Comparison of ENCODE assay signal across 34 cellular contexts in the genomic region with DNA sequence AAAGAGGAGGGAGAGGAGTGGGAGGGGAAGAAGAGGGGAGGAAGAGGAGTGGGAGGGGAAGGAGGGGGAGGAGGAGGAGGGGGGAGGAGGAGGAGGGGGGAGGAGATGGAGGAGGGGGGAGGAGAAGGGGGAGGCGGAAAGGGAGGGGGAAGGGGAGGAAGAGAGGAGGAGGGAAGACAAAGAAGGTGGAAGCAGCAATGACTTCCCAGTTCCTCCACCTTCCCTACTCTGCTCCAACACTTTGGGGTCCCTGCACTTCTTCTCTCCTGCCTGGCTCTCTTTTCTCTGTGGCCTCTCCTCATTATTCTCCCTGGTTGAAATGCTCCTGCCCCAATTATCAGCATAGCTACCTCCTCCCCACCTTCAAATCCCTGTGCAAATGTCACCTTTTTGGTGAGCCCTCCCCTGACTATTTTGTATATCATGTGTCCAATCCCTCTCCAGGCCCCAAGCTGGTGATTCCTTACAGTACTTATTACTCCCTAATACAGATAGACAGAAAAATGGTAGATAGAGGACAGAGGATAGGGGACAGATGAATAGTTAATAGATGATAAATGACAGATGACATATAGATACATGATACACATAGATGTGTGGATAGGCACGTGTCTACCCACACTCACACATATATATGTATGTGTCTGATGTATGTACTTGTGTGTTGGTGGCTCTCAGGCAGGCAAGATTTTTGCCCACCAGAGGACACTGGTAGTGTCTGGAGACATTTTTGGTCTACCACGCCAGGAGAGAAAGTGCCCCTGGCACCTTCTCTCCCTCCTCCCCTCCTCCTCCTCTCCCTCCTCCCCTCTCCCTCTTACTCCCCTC. TPM values are rescaled to one million over a fixed set of nuclear protein-coding genes. Genes with fewer than 3 reads are reported as not detected.
A peak's percentile ranks its signal among the peaks of the same experiment; 100 is the strongest.
DNase-seq lines count a peak whose midpoint lies in the region; ATAC-seq, FAIRE-seq and TF ChIP-seq lines count a peak whose summit lies in the region.
"Had no signal": no experiment of that assay in that cellular context is flagged by ENCODE, and none has a peak within 500 bp of the region (broad histone marks: within the 10 kb centered on the region; RNA-seq: fewer than 3 reads in every experiment).

No MANE protein-coding gene starts in this region.

- no peaks in the 10 kb centered on the region for H3K79me2 ChIP-seq in K562 (ENCODE audit: control insufficient read depth, insufficient read depth, low read length)

- H3K9me3 ChIP-seq in CD4-positive, CD25-positive, alpha-beta regulatory T cell (ENCODE audit: control insufficient read depth in 2 of 2, low read length in 2 of 2) = no peaks in the 10 kb centered on the region
- H3K9me3 ChIP-seq in Caco-2 = no peaks in the 10 kb centered on the region
- no peaks in the 10 kb centered on the region; the same call in 1 of the 2 replicates for H3K9me3 ChIP-seq in K562 (replicated peaks; ENCODE audit: control insufficient read depth, insufficient read depth, low read depth, low read length)
- H3K9me3 ChIP-seq: gastroesophageal sphincter, SJSA1 had no signal

- H3K9me1 ChIP-seq in K562 (ENCODE audit: control insufficient read depth, insufficient read depth, low read length) = no peaks in the 10 kb centered on the region

- H3K27me3 Mint-ChIP-seq in CD4-positive, CD25-positive, alpha-beta regulatory T cell = peaks cover 4% of the 10 kb centered on the region
- peaks cover 6% of the 10 kb centered on the region for H3K27me3 Mint-ChIP-seq in Caco-2 (ENCODE audit: insufficient read depth, unreplicated experiment)
- H3K27me3 Mint-ChIP-seq in activated T-cell treated with anti-CD3 and anti-CD28 coated beads, Interleukin-2, amount 50 U/mL, for 24 hours = peaks cover 26% of the 10 kb centered on the region

- intact Hi-C loops in Caco-2 (cut with micrococcal nuclease; ENCODE audit: unreplicated experiment) = no loop called here
- intact Hi-C loops in K562 (cut with micrococcal nuclease) = no loop called here

- CTCF ChIA-PET in Caco-2 (lab: Charles Lee) (no interaction called here), K562 (lab: Yijun Ruan, JAX; ENCODE audit: low intra/inter-chr PET ratio) (no interaction called here)

- no peak for TF ChIP-seq RAD21 in K562 (CRISPR knock-in tag; conservative IDR thresholded peaks at IDR 0.05 in 1 of 2, IDR thresholded peaks at IDR 0.05 in 1 of 2)

- no peak overlapping the region for H3K9ac ChIP-seq in K562 (ENCODE audit: insufficient read depth in 1 of 2, low read depth in 2 of 2, low read length in 2 of 2)

- peaks cover 0 to 7% (median 5%) of the 10 kb centered on the region in 4 donors for H3K4me1 Mint-ChIP-seq in CD4-positive, CD25-positive, alpha-beta regulatory T cell
- H3K4me1 Mint-ChIP-seq in Caco-2 (ENCODE audit: low read depth, unreplicated experiment) = peaks cover 10% of the 10 kb centered on the region
- no peaks in the 10 kb centered on the region for H3K4me1 Mint-ChIP-seq in activated T-cell treated with anti-CD3 and anti-CD28 coated beads, Interleukin-2, amount 50 U/mL, for 24 hours (ENCODE audit: low read depth)
- H3K4me1 Mint-ChIP-seq: activated CD4-positive, alpha-beta memory T cell treated with anti-CD3 and anti-CD28 coated beads, Interleukin-2, amount 10 ng/mL, durations not matched to agents 7 days and 5 days; stimulated activated memory B cell treated with anti-CD40 and anti-IgM and Interleukin-4, amounts not matched to agents 10 μg/mL and 1 μg/mL and 100 μg/mL, for 72 hours had no signal

- TF ChIP-seq POLR2A in K562 (conservative IDR thresholded peaks at IDR 0.05) = no peak

- DNase-seq in CD4-positive, CD25-positive, alpha-beta regulatory T cell = no peak
- DNase-seq in Caco-2 (no peak), K562 (ENCODE audit: extremely low read depth in 1 of 4, low spot score in 3 of 4) (no peak), SK-N-DZ (ENCODE audit: low spot score) (no peak)
- DNase-seq in activated T-cell treated with anti-CD3 and anti-CD28 coated beads, Interleukin-2, amount 50 U/mL, for 24 hours = no peak
- DNase-seq: activated CD4-positive, alpha-beta memory T cell treated with anti-CD3 and anti-CD28 coated beads, Interleukin-2, amount 10 ng/mL, durations not matched to agents 7 days and 5 days; activated CD4-positive, CD25-positive, alpha-beta regulatory T cell; activated gamma-delta T cell treated with Interleukin-2 at 50 U/mL for 16 hours; amniotic stem cell; brain microvascular endothelial cell; dorsolateral prefrontal cortex; hypothalamus; KG1; MM.1S; NCI-H1436 treated with DMSO at 0.1 percent for 48 hours; NCI-H446; NCI-H82; stimulated activated CD4-positive, alpha-beta T cell treated with anti-CD3 and anti-CD28 coated beads, Interleukin-4, amount 100 ng/mL, for 24 hours; T-cell had no signal

- H3K36me3 Mint-ChIP-seq in CD4-positive, CD25-positive, alpha-beta regulatory T cell = no peaks in the 10 kb centered on the region
- peaks cover 25% of the 10 kb centered on the region for H3K36me3 Mint-ChIP-seq in Caco-2 (ENCODE audit: insufficient read depth, unreplicated experiment)
- no peaks in the 10 kb centered on the region for H3K36me3 Mint-ChIP-seq in activated T-cell treated with anti-CD3 and anti-CD28 coated beads, Interleukin-2, amount 50 U/mL, for 24 hours (ENCODE audit: low read depth)
- H3K36me3 Mint-ChIP-seq: stimulated activated memory B cell treated with anti-CD40 and anti-IgM and Interleukin-4, amounts not matched to agents 10 μg/mL and 1 μg/mL and 100 μg/mL, for 72 hours; T-cell had no signal

- H3K36me3 ChIP-seq in CD4-positive, CD25-positive, alpha-beta regulatory T cell (ENCODE audit: control insufficient read depth, insufficient read depth, low read length) = no peaks in the 10 kb centered on the region
- H3K36me3 ChIP-seq in Caco-2 (ENCODE audit: control insufficient read depth, insufficient read depth, low read length) (no peaks in the 10 kb centered on the region), K562 (ENCODE audit: control insufficient read depth, insufficient read depth, low read length) (no peaks in the 10 kb centered on the region)
- H3K36me3 ChIP-seq: brain microvascular endothelial cell, gastroesophageal sphincter, SJSA1 had no signal

- 21% methylated on average over 2 of the region's 3 CpGs for WGBS in K562 (ENCODE audit: insufficient coverage, low coverage, missing lambda C conversion rate)

- no peaks in the 10 kb centered on the region for H3K27me3 ChIP-seq in CD4-positive, CD25-positive, alpha-beta regulatory T cell (ENCODE audit: control insufficient read depth, insufficient read depth, low read length)
- H3K27me3 ChIP-seq in Caco-2 (replicated peaks; ENCODE audit: control insufficient read depth, insufficient read depth, low read length) = no peaks in the 10 kb centered on the region
- peaks cover 8 to 34% of the 10 kb centered on the region in 2 experiments; a peak in 4 of 5 replicates for H3K27me3 ChIP-seq in K562 (ENCODE audit: control insufficient read depth in 2 of 2, insufficient read depth in 2 of 2, low read length in 2 of 2)
- H3K27me3 ChIP-seq: brain microvascular endothelial cell had no signal

- POLR2A ChIA-PET in Caco-2 (lab: Charles Lee) (no interaction called here), K562 (lab: Yijun Ruan, JAX) (no interaction called here)

- no peak overlapping the region for H3K4me3 ChIP-seq in CD4-positive, CD25-positive, alpha-beta regulatory T cell (ENCODE audit: low read depth, low read length)
- no peak overlapping the region for H3K4me3 ChIP-seq in Caco-2 (ENCODE audit: low read depth, low read length)
- no peak overlapping the region for H3K4me3 ChIP-seq in K562
- H3K4me3 ChIP-seq: dorsolateral prefrontal cortex, gastroesophageal sphincter, GM12878, SJSA1 had no signal

- no peak for TF ChIP-seq EP300 in K562 (IDR thresholded peaks at IDR 0.05; ENCODE audit: low read length)

- no peak overlapping the region for H3K4me2 ChIP-seq in K562 (ENCODE audit: insufficient read depth, low read length)

- no peaks in the 10 kb centered on the region for H3K4me1 ChIP-seq in CD4-positive, CD25-positive, alpha-beta regulatory T cell (ENCODE audit: control insufficient read depth, insufficient read depth, low read length, poor library complexity, severe bottlenecking)
- H3K4me1 ChIP-seq in Caco-2 (peaks cover 7% of the 10 kb centered on the region), K562 (replicated peaks in 1 of 2; ENCODE audit: control insufficient read depth in 2 of 2, insufficient read depth in 2 of 2, low read length in 2 of 2) (no peaks in the 10 kb centered on the region; a peak in 1 of 5 replicates)
- H3K4me1 ChIP-seq: gastroesophageal sphincter, SJSA1 had no signal

- BruUV-seq in Caco-2 (replicated peaks; lab: Mats Ljungman, UMichigan) = no TSS peak
- BruUV-seq in K562 (replicated peaks; lab: Mats Ljungman, UMichigan) = no TSS peak

- no peak overlapping the region for H2AFZ ChIP-seq in K562 (ENCODE audit: low read depth, low read length)

- no peaks in the 10 kb centered on the region for H4K20me1 ChIP-seq in K562 (replicated peaks; ENCODE audit: control insufficient read depth, insufficient read depth, low read length)

- in situ Hi-C loops in K562 (cut with MboI) = no loop called here

- TF ChIP-seq CTCF in Caco-2 (IDR thresholded peaks at IDR 0.05; ENCODE audit: insufficient read depth in 1 of 2, low read depth in 1 of 2, low read length in 1 of 2, severe bottlenecking in 1 of 2, unreplicated experiment in 1 of 2) (no peak), K562 (IDR thresholded peaks at IDR 0.05 in 2 of 3, conservative IDR thresholded peaks at IDR 0.05 in 1 of 3; ENCODE audit: insufficient read depth in 2 of 3, low read depth in 1 of 3, low read length in 3 of 3) (no peak)

- no peak for ATAC-seq in CD4-positive, CD25-positive, alpha-beta regulatory T cell (ENCODE audit: low read depth in 2 of 2)
- no peak for ATAC-seq in K562
- ATAC-seq: gastroesophageal sphincter; GM12878; sciatic nerve; stimulated activated memory B cell treated with anti-CD40 and anti-IgM and Interleukin-4, amounts not matched to agents 10 μg/mL and 1 μg/mL and 100 μg/mL, for 72 hours; T-cell had no signal

- no peak overlapping the region for H3K4me3 Mint-ChIP-seq in CD4-positive, CD25-positive, alpha-beta regulatory T cell
- H3K4me3 Mint-ChIP-seq in Caco-2 (ENCODE audit: unreplicated experiment) = peak overlapping the region; percentile 16
- no peak overlapping the region for H3K4me3 Mint-ChIP-seq in activated T-cell treated with anti-CD3 and anti-CD28 coated beads, Interleukin-2, amount 50 U/mL, for 24 hours
- H3K4me3 Mint-ChIP-seq: activated CD4-positive, alpha-beta memory T cell treated with anti-CD3 and anti-CD28 coated beads, Interleukin-2, amount 10 ng/mL, durations not matched to agents 7 days and 5 days; stimulated activated memory B cell treated with anti-CD40 and anti-IgM and Interleukin-4, amounts not matched to agents 10 μg/mL and 1 μg/mL and 100 μg/mL, for 72 hours; T-cell had no signal

- peaks cover 0 to 5% (median 2%) of the 10 kb centered on the region in 7 donors for H3K9me3 Mint-ChIP-seq in CD4-positive, CD25-positive, alpha-beta regulatory T cell
- peaks cover 18% of the 10 kb centered on the region for H3K9me3 Mint-ChIP-seq in Caco-2 (ENCODE audit: unreplicated experiment)
- H3K9me3 Mint-ChIP-seq in activated T-cell treated with anti-CD3 and anti-CD28 coated beads, Interleukin-2, amount 50 U/mL, for 24 hours = peaks cover 3% of the 10 kb centered on the region
- H3K9me3 Mint-ChIP-seq: T-cell had no signal

- H3K27ac Mint-ChIP-seq in CD4-positive, CD25-positive, alpha-beta regulatory T cell = peak overlapping the region in 2 of 3 donors; percentile 27 to 66
- peak overlapping the region; percentile 51 for H3K27ac Mint-ChIP-seq in Caco-2 (ENCODE audit: unreplicated experiment)
- H3K27ac Mint-ChIP-seq in activated T-cell treated with anti-CD3 and anti-CD28 coated beads, Interleukin-2, amount 50 U/mL, for 24 hours = no peak overlapping the region
- H3K27ac Mint-ChIP-seq: activated CD4-positive, alpha-beta memory T cell treated with anti-CD3 and anti-CD28 coated beads, Interleukin-2, amount 10 ng/mL, durations not matched to agents 7 days and 5 days; stimulated activated memory B cell treated with anti-CD40 and anti-IgM and Interleukin-4, amounts not matched to agents 10 μg/mL and 1 μg/mL and 100 μg/mL, for 72 hours had no signal

- H3K27ac ChIP-seq in CD4-positive, CD25-positive, alpha-beta regulatory T cell (ENCODE audit: insufficient read depth, low read length, poor library complexity, severe bottlenecking) = no peak overlapping the region
- H3K27ac ChIP-seq in K562 (ENCODE audit: extremely low read depth, low read depth, low read length) = no peak overlapping the region
- H3K27ac ChIP-seq: brain microvascular endothelial cell, C4-2B, dorsolateral prefrontal cortex, gastroesophageal sphincter, SJSA1 had no signal

- FAIRE-seq in K562 (lab: Jason Lieb, UNC) = no peak
- FAIRE-seq: D721Med, endothelial cell of umbilical vein, GM12878 had no signal

RNA-seq across cellular contexts. Expression of gene NLRP9, which starts 25.2 kb away (rescaled TPM):
- total RNA-seq in CD4-positive, CD25-positive, alpha-beta regulatory T cell = not detected
- polyA plus RNA-seq in CD4-positive, CD25-positive, alpha-beta regulatory T cell = not detected
- total RNA-seq in Caco-2 (2022) (not detected in 2 replicates), K562 (2014; rRNA removed) (not detected in 2 replicates), K562 (2014; rRNA removed; fragmentation: Illumina TruSeq; extraction: Trizol) (not detected in 2 replicates), K562 (2015; rRNA removed; fragmentation: Illumina TruSeq; extraction: Trizol) (not detected in 2 replicates), K562 (2021) (not detected in 2 replicates)
- total RNA-seq in K562 (2011; cell fraction: chromatin; rRNA removed; ENCODE audit: low replicate concordance) = not detected in 2 replicates
- total RNA-seq in K562 (2011; cell fraction: nucleolus; rRNA removed) = not detected in 2 replicates
- total RNA-seq in K562 (2011; cell fraction: nucleoplasm; rRNA removed) = not detected in 2 replicates
- polyA plus RNA-seq in K562 (2011; rRNA removed) (not detected in 2 replicates), K562 (2014; fragmentation: Illumina TruSeq; extraction: Trizol) (not detected in 2 replicates), K562 (2014; fragmentation: Nextera tagmentation; extraction: Ambion mirVana) (not detected), K562 (2014; rRNA removed) (not detected in 2 replicates)
- polyA plus RNA-seq in K562 (2011; cell fraction: cytosol; rRNA removed) = not detected in 2 replicates
- polyA plus RNA-seq in K562 (2011; cell fraction: nucleus; rRNA removed) = not detected in 2 replicates
- polyA plus RNA-seq in K562 (2012) = not detected in 2 replicates
- not detected in 2 replicates for polyA minus RNA-seq in K562 (2011; rRNA and poly(A)+ RNA removed)
- not detected in 2 replicates for polyA minus RNA-seq in K562 (2011; cell fraction: cytosol; rRNA and poly(A)+ RNA removed)
- not detected in 2 replicates for polyA minus RNA-seq in K562 (2011; cell fraction: nucleus; rRNA and poly(A)+ RNA removed)
- not detected in 2 replicates for polyA plus RNA-seq in SK-N-DZ (2014; cell fraction: cytosol; rRNA removed)
- not detected in 2 replicates for polyA plus RNA-seq in SK-N-DZ (2014; cell fraction: nucleus; rRNA removed)
- total RNA-seq: activated CD4-positive, alpha-beta memory T cell treated with anti-CD3 and anti-CD28 coated beads, Interleukin-2, amount 10 ng/mL, durations not matched to agents 7 days and 5 days; cerebellum; dorsolateral prefrontal cortex; endothelial cell of umbilical vein; fibroblast of lung; gastroesophageal sphincter; GM12878; HT1080; posterior vena cava; RPMI7951; sciatic nerve; SJSA1; T-cell; temporal lobe; urinary bladder had no signal
- polyA plus RNA-seq: endothelial cell of umbilical vein, fibroblast of lung, GM12878, urinary bladder had no signal

RNA-seq across cellular contexts. Expression of gene EPN1, which starts 38.0 kb away (rescaled TPM):
- total RNA-seq in CD4-positive, CD25-positive, alpha-beta regulatory T cell = 46.1 TPM
- 1 to 10 TPM; 6.3 to 8.3 (median 7.6) TPM for polyA plus RNA-seq in CD4-positive, CD25-positive, alpha-beta regulatory T cell
- total RNA-seq in Caco-2 (2022) (197 and 201 TPM in 2 replicates), K562 (2014; rRNA removed) (25.4 and 33.8 TPM in 2 replicates), K562 (2014; rRNA removed; fragmentation: Illumina TruSeq; extraction: Trizol) (5.1 and 6.4 TPM in 2 replicates), K562 (2015; rRNA removed; fragmentation: Illumina TruSeq; extraction: Trizol) (12.7 and 14.6 TPM in 2 replicates), K562 (2021) (138 and 142 TPM in 2 replicates)
- 32.5 and 96.7 TPM in 2 replicates for total RNA-seq in K562 (2011; cell fraction: chromatin; rRNA removed; ENCODE audit: low replicate concordance)
- 37.1 and 45.4 TPM in 2 replicates for total RNA-seq in K562 (2011; cell fraction: nucleolus; rRNA removed)
- total RNA-seq in K562 (2011; cell fraction: nucleoplasm; rRNA removed) = 46.5 and 48.0 TPM in 2 replicates
- polyA plus RNA-seq in K562 (2011; rRNA removed) (11.3 and 22.8 TPM in 2 replicates), K562 (2014; fragmentation: Illumina TruSeq; extraction: Trizol) (14.9 and 33.1 TPM in 2 replicates), K562 (2014; fragmentation: Nextera tagmentation; extraction: Ambion mirVana) (under 1 TPM; 0.08 to 0.15 TPM), K562 (2014; rRNA removed) (44.7 and 47.2 TPM in 2 replicates)
- 17.5 and 44.0 TPM in 2 replicates for polyA plus RNA-seq in K562 (2011; cell fraction: cytosol; rRNA removed)
- polyA plus RNA-seq in K562 (2011; cell fraction: nucleus; rRNA removed) = 19.3 and 25.8 TPM in 2 replicates
- polyA plus RNA-seq in K562 (2012) = 56.6 and 92.1 TPM in 2 replicates
- 17.8 and 24.4 TPM in 2 replicates for polyA minus RNA-seq in K562 (2011; rRNA and poly(A)+ RNA removed)
- polyA minus RNA-seq in K562 (2011; cell fraction: cytosol; rRNA and poly(A)+ RNA removed) = 57.1 and 83.4 TPM in 2 replicates
- polyA minus RNA-seq in K562 (2011; cell fraction: nucleus; rRNA and poly(A)+ RNA removed) = 8.9 and 16.7 TPM in 2 replicates
- polyA plus RNA-seq in SK-N-DZ (2014; cell fraction: cytosol; rRNA removed) = 66.2 and 76.6 TPM in 2 replicates
- 19.2 and 41.3 TPM in 2 replicates for polyA plus RNA-seq in SK-N-DZ (2014; cell fraction: nucleus; rRNA removed)

RNA-seq across cellular contexts. Expression of gene RFPL4A, which starts 45.9 kb away (rescaled TPM):
- not detected for total RNA-seq in CD4-positive, CD25-positive, alpha-beta regulatory T cell
- not detected for polyA plus RNA-seq in CD4-positive, CD25-positive, alpha-beta regulatory T cell
- total RNA-seq in Caco-2 (2022) (not detected in 2 replicates), K562 (2014; rRNA removed) (not detected in 2 replicates), K562 (2014; rRNA removed; fragmentation: Illumina TruSeq; extraction: Trizol) (0.15 TPM in 1 of 2 replicates, not detected in the other), K562 (2015; rRNA removed; fragmentation: Illumina TruSeq; extraction: Trizol) (0.19 and 0.22 TPM in 2 replicates), K562 (2021) (0.16 TPM in 1 of 2 replicates, not detected in the other)
- not detected in 2 replicates for total RNA-seq in K562 (2011; cell fraction: chromatin; rRNA removed; ENCODE audit: low replicate concordance)
- not detected in 2 replicates for total RNA-seq in K562 (2011; cell fraction: nucleolus; rRNA removed)
- total RNA-seq in K562 (2011; cell fraction: nucleoplasm; rRNA removed) = not detected in 2 replicates
- polyA plus RNA-seq in K562 (2011; rRNA removed) (0.24 TPM in 1 of 2 replicates, not detected in the other), K562 (2014; fragmentation: Illumina TruSeq; extraction: Trizol) (0.32 and 0.40 TPM in 2 replicates), K562 (2014; fragmentation: Nextera tagmentation; extraction: Ambion mirVana) (1 to 10 TPM in 1 of 2 experiments, under 1 TPM in 1; 0.92 to 1.1 TPM), K562 (2014; rRNA removed) (0.13 and 0.28 TPM in 2 replicates)
- polyA plus RNA-seq in K562 (2011; cell fraction: cytosol; rRNA removed) = not detected in 2 replicates
- not detected in 2 replicates for polyA plus RNA-seq in K562 (2011; cell fraction: nucleus; rRNA removed)
- polyA plus RNA-seq in K562 (2012) = 0.17 and 0.76 TPM in 2 replicates
- polyA minus RNA-seq in K562 (2011; rRNA and poly(A)+ RNA removed) = not detected in 2 replicates
- not detected in 2 replicates for polyA minus RNA-seq in K562 (2011; cell fraction: cytosol; rRNA and poly(A)+ RNA removed)
- polyA minus RNA-seq in K562 (2011; cell fraction: nucleus; rRNA and poly(A)+ RNA removed) = not detected in 2 replicates
- not detected in 2 replicates for polyA plus RNA-seq in SK-N-DZ (2014; cell fraction: cytosol; rRNA removed)
- polyA plus RNA-seq in SK-N-DZ (2014; cell fraction: nucleus; rRNA removed) = not detected in 2 replicates
- total RNA-seq: activated CD4-positive, alpha-beta memory T cell treated with anti-CD3 and anti-CD28 coated beads, Interleukin-2, amount 10 ng/mL, durations not matched to agents 7 days and 5 days; cerebellum; dorsolateral prefrontal cortex; endothelial cell of umbilical vein; fibroblast of lung; gastroesophageal sphincter; GM12878; posterior vena cava; sciatic nerve; SJSA1; T-cell; temporal lobe had no signal
- polyA plus RNA-seq: endothelial cell of umbilical vein, fibroblast of lung, urinary bladder had no signal

RNA-seq across cellular contexts. Expression of gene RFPL4AL1, which starts 55.9 kb away (rescaled TPM):
- not detected for total RNA-seq in CD4-positive, CD25-positive, alpha-beta regulatory T cell
- not detected for polyA plus RNA-seq in CD4-positive, CD25-positive, alpha-beta regulatory T cell
- total RNA-seq in Caco-2 (2022) (not detected in 2 replicates), K562 (2014; rRNA removed) (not detected in 2 replicates), K562 (2014; rRNA removed; fragmentation: Illumina TruSeq; extraction: Trizol) (not detected in 2 replicates), K562 (2015; rRNA removed; fragmentation: Illumina TruSeq; extraction: Trizol) (0.18 TPM in 1 of 2 replicates, not detected in the other), K562 (2021) (not detected in 2 replicates)
- not detected in 2 replicates for total RNA-seq in K562 (2011; cell fraction: chromatin; rRNA removed; ENCODE audit: low replicate concordance)
- total RNA-seq in K562 (2011; cell fraction: nucleolus; rRNA removed) = not detected in 2 replicates
- not detected in 2 replicates for total RNA-seq in K562 (2011; cell fraction: nucleoplasm; rRNA removed)
- polyA plus RNA-seq in K562 (2011; rRNA removed) (not detected in 2 replicates), K562 (2014; fragmentation: Illumina TruSeq; extraction: Trizol) (not detected in 2 replicates), K562 (2014; fragmentation: Nextera tagmentation; extraction: Ambion mirVana) (under 1 TPM in 1 of 2 experiments, not detected in 1; 0.21 TPM), K562 (2014; rRNA removed) (not detected in 2 replicates)
- not detected in 2 replicates for polyA plus RNA-seq in K562 (2011; cell fraction: cytosol; rRNA removed)
- not detected in 2 replicates for polyA plus RNA-seq in K562 (2011; cell fraction: nucleus; rRNA removed)
- polyA plus RNA-seq in K562 (2012) = 0.25 TPM in 1 of 2 replicates, not detected in the other
- not detected in 2 replicates for polyA minus RNA-seq in K562 (2011; rRNA and poly(A)+ RNA removed)
- not detected in 2 replicates for polyA minus RNA-seq in K562 (2011; cell fraction: cytosol; rRNA and poly(A)+ RNA removed)
- not detected in 2 replicates for polyA minus RNA-seq in K562 (2011; cell fraction: nucleus; rRNA and poly(A)+ RNA removed)
- not detected in 2 replicates for polyA plus RNA-seq in SK-N-DZ (2014; cell fraction: cytosol; rRNA removed)
- polyA plus RNA-seq in SK-N-DZ (2014; cell fraction: nucleus; rRNA removed) = not detected in 2 replicates
- total RNA-seq: activated CD4-positive, alpha-beta memory T cell treated with anti-CD3 and anti-CD28 coated beads, Interleukin-2, amount 10 ng/mL, durations not matched to agents 7 days and 5 days; cerebellum; dorsolateral prefrontal cortex; endothelial cell of umbilical vein; fibroblast of lung; gastroesophageal sphincter; GM12878; HT1080; posterior vena cava; RPMI7951; sciatic nerve; SJSA1; T-cell; temporal lobe; urinary bladder had no signal
- polyA plus RNA-seq: endothelial cell of umbilical vein, fibroblast of lung, GM12878, urinary bladder had no signal

RNA-seq across cellular contexts. Expression of gene U2AF2, which starts 58.2 kb away (rescaled TPM):
- 283 TPM for total RNA-seq in CD4-positive, CD25-positive, alpha-beta regulatory T cell
- polyA plus RNA-seq in CD4-positive, CD25-positive, alpha-beta regulatory T cell = 1 to 10 TPM; 7.2 to 9.3 (median 8.2) TPM
- total RNA-seq in Caco-2 (2022) (289 TPM in 2 replicates), K562 (2014; rRNA removed) (279 and 332 TPM in 2 replicates), K562 (2014; rRNA removed; fragmentation: Illumina TruSeq; extraction: Trizol) (36.8 and 58.9 TPM in 2 replicates), K562 (2015; rRNA removed; fragmentation: Illumina TruSeq; extraction: Trizol) (157 and 162 TPM in 2 replicates), K562 (2021) (304 and 321 TPM in 2 replicates)
- 193 and 483 TPM in 2 replicates for total RNA-seq in K562 (2011; cell fraction: chromatin; rRNA removed; ENCODE audit: low replicate concordance)
- total RNA-seq in K562 (2011; cell fraction: nucleolus; rRNA removed) = 266 and 305 TPM in 2 replicates
- total RNA-seq in K562 (2011; cell fraction: nucleoplasm; rRNA removed) = 221 and 225 TPM in 2 replicates
- polyA plus RNA-seq in K562 (2011; rRNA removed) (144 and 156 TPM in 2 replicates), K562 (2014; fragmentation: Illumina TruSeq; extraction: Trizol) (169 and 224 TPM in 2 replicates), K562 (2014; fragmentation: Nextera tagmentation; extraction: Ambion mirVana) (1 to 10 TPM; 3.0 to 4.4 TPM), K562 (2014; rRNA removed) (277 and 331 TPM in 2 replicates)
- polyA plus RNA-seq in K562 (2011; cell fraction: cytosol; rRNA removed) = 175 and 315 TPM in 2 replicates
- 395 and 527 TPM in 2 replicates for polyA plus RNA-seq in K562 (2011; cell fraction: nucleus; rRNA removed)
- polyA plus RNA-seq in K562 (2012) = 223 and 263 TPM in 2 replicates
- polyA minus RNA-seq in K562 (2011; rRNA and poly(A)+ RNA removed) = 42.9 and 75.8 TPM in 2 replicates
- 113 and 128 TPM in 2 replicates for polyA minus RNA-seq in K562 (2011; cell fraction: cytosol; rRNA and poly(A)+ RNA removed)
- 91.7 and 99.0 TPM in 2 replicates for polyA minus RNA-seq in K562 (2011; cell fraction: nucleus; rRNA and poly(A)+ RNA removed)
- polyA plus RNA-seq in SK-N-DZ (2014; cell fraction: cytosol; rRNA removed) = 120 and 160 TPM in 2 replicates
- polyA plus RNA-seq in SK-N-DZ (2014; cell fraction: nucleus; rRNA removed) = 129 and 133 TPM in 2 replicates
